Comparison of ENCODE assay signal across 8 cellular contexts in the genomic region with DNA sequence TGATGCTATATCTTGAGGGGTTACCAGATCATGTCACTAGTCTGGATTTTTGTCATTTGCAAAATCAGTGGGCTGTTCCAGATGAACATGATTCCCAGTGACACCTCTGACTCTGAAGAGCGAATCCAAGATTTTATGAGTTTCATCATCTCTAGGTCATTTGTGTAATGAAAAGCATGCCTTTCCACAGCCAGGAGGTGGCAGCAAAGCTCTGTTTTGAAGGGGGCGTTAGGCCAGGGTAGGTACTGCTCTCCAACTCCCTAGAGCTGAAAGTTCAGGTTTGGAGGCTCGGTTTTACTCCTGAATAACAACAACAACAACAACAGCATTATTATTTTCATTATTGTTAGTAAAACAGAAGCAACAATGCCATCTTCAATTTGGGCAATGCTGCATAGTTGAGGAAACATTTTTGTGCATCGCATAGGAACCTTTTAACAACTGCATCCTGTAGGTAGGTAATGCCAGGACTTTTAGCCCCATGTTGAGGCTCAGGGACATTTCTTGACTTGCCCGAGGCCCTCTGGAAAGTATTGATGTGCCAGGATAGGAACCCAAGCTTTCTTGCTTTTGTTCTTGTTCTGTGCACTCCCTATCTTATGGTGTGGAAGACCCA.
A peak's percentile ranks its signal among the peaks of the same experiment; 100 is the strongest.
DNase-seq lines count a peak whose midpoint lies in the region; ATAC-seq and TF ChIP-seq lines count a peak whose summit lies in the region.

No MANE protein-coding gene starts in this region.

- no peaks in the 10 kb centered on the region for H4K20me1 ChIP-seq in mammary epithelial cell (ENCODE audit: insufficient read depth, low read length)

- no peak overlapping the region for H3K4me3 ChIP-seq in mammary epithelial cell (replicated peaks in 1 of 3; ENCODE audit: insufficient read depth in 1 of 3, low read depth in 2 of 3, low read length in 3 of 3)
- no peak overlapping the region for H3K4me3 ChIP-seq in right lobe of liver
- H3K4me3 ChIP-seq in tibial nerve = no peak overlapping the region

- TF ChIP-seq POLR2A in right lobe of liver (IDR thresholded peaks at IDR 0.05) (no peak), tibial nerve (IDR thresholded peaks at IDR 0.05) (no peak)

- H3K79me2 ChIP-seq in mammary epithelial cell (ENCODE audit: insufficient read depth, low read length) = no peaks in the 10 kb centered on the region

- DNase-seq in NCI-H2196 (lab: John Stamatoyannopoulos, UW; ENCODE audit: unreplicated experiment) (peak; percentile 0), NCI-H2196 treated with DMSO at 0.1 percent for 48 hours (lab: John Stamatoyannopoulos, UW; ENCODE audit: unreplicated experiment) (no peak), RKO (ENCODE audit: low spot score) (peak; percentile 65), mammary epithelial cell (peak; percentile 2), right lobe of liver (peak in 1 of 3 donors; percentile 31), tibial nerve (ENCODE audit: low spot score in 2 of 2) (peak in 1 of 2 donors; percentile 46), KG1 (lab: John Stamatoyannopoulos, UW) (no peak)

- 23% methylated on average over 5 of the region's 5 CpGs for WGBS in mammary epithelial cell (ENCODE audit: low coverage, missing lambda C conversion rate)
- WGBS in right lobe of liver (ENCODE audit: insufficient coverage, low coverage, low lambda C conversion rate, missing lambda C conversion rate) = 31% methylated on average over 5 of the region's 5 CpGs
- 34 to 49% methylated on average over 5 of the region's 5 CpGs for WGBS in tibial nerve, 2 donors

- no peak for TF ChIP-seq EP300 in tibial nerve (IDR thresholded peaks at IDR 0.05)

- BruUV-seq in mammary epithelial cell (replicated peaks; lab: Mats Ljungman, UMichigan) = no TSS peak

- H3K36me3 ChIP-seq in mammary epithelial cell (ENCODE audit: insufficient read depth, low read length) (no peaks in the 10 kb centered on the region), right lobe of liver (no peaks in the 10 kb centered on the region), tibial nerve (no peaks in the 10 kb centered on the region)

- H3K9me3 ChIP-seq in mammary epithelial cell (replicated peaks; ENCODE audit: insufficient read depth, low read length) (peaks cover 3% of the 10 kb centered on the region), right lobe of liver (no peaks in the 10 kb centered on the region), tibial nerve (no peaks in the 10 kb centered on the region)

- no peak overlapping the region for H2AFZ ChIP-seq in mammary epithelial cell (ENCODE audit: low read depth, low read length)

- H3K4me2 ChIP-seq in mammary epithelial cell (ENCODE audit: insufficient read depth, low read depth, low read length) = no peak overlapping the region

- H3K9ac ChIP-seq in mammary epithelial cell (ENCODE audit: insufficient read depth, low read length) = no peak overlapping the region

- intact Hi-C loops in mammary epithelial cell (cut with micrococcal nuclease) = no loop called here
- intact Hi-C loops in right lobe of liver (cut with DNase I) = loop anchor here in 1 of 2 donors (10.0 kb wide), 1 partner anchor 59 kb away; no protein-coding TSS in a partner anchor

- H3K27ac ChIP-seq in mammary epithelial cell (ENCODE audit: insufficient read depth, low read depth, low read length) = no peak overlapping the region
- H3K27ac ChIP-seq in right lobe of liver = no peak overlapping the region
- no peak overlapping the region for H3K27ac ChIP-seq in tibial nerve

- peaks cover 3% of the 10 kb centered on the region for H3K4me1 ChIP-seq in mammary epithelial cell (ENCODE audit: insufficient read depth, low read length)
- no peaks in the 10 kb centered on the region for H3K4me1 ChIP-seq in right lobe of liver
- H3K4me1 ChIP-seq in tibial nerve = no peaks in the 10 kb centered on the region

- in situ Hi-C loops in mammary epithelial cell (cut with MboI; ENCODE audit: low sequenced_read_pairs in 2 of 2) = loop anchor here in 1 of 2 donors (10.0 kb wide), 1 partner anchor 329 kb away; no protein-coding TSS in a partner anchor

- ATAC-seq in HG02870 (IDR thresholded peaks at IDR 0.05; ENCODE audit: unreplicated experiment) (peak; percentile 40), right lobe of liver (peak; percentile 59 to 85 (median 74))

- H3K27me3 ChIP-seq in mammary epithelial cell (ENCODE audit: insufficient read depth, low read length) (no peaks in the 10 kb centered on the region), right lobe of liver (no peaks in the 10 kb centered on the region), tibial nerve (no peaks in the 10 kb centered on the region)

- dilution Hi-C loops in mammary epithelial cell (cut with HindIII; ENCODE audit: low sequenced_read_pairs) = no loop called here

- CTCF ChIA-PET in mammary epithelial cell (lab: Charles Lee; ENCODE audit: low non-redundant PET) = no interaction called here

- peak; percentile 46 to 65 for TF ChIP-seq CTCF in mammary epithelial cell (conservative IDR thresholded peaks at IDR 0.05 in 1 of 2, IDR thresholded peaks at IDR 0.05 in 1 of 2; ENCODE audit: extremely low read depth in 1 of 2, insufficient read depth in 1 of 2, low read depth in 1 of 2, low read length in 2 of 2)
- peak; percentile 43 to 69 (median 60) for TF ChIP-seq CTCF in right lobe of liver (IDR thresholded peaks at IDR 0.05)
- TF ChIP-seq CTCF in tibial nerve (IDR thresholded peaks at IDR 0.05) = peak; percentile 32 to 64 (median 49)

Comparison
In these comparisons a context has a peak if more than half of its experiments do, and no peak if none do; other contexts are left out.
1. DNase-seq: peak in NCI-H2196 (single experiment), RKO (single experiment) and mammary epithelial cell (single experiment); none in NCI-H2196 treated with DMSO at 0.1 percent for 48 hours (single experiment) and KG1 (single experiment).
2. Peak in every context shown above with its lines, with median percentiles within 50 percentile points of each other: CTCF ChIP-seq.